Comparison of ENCODE assay signal across 8 cellular contexts in the genomic region with DNA sequence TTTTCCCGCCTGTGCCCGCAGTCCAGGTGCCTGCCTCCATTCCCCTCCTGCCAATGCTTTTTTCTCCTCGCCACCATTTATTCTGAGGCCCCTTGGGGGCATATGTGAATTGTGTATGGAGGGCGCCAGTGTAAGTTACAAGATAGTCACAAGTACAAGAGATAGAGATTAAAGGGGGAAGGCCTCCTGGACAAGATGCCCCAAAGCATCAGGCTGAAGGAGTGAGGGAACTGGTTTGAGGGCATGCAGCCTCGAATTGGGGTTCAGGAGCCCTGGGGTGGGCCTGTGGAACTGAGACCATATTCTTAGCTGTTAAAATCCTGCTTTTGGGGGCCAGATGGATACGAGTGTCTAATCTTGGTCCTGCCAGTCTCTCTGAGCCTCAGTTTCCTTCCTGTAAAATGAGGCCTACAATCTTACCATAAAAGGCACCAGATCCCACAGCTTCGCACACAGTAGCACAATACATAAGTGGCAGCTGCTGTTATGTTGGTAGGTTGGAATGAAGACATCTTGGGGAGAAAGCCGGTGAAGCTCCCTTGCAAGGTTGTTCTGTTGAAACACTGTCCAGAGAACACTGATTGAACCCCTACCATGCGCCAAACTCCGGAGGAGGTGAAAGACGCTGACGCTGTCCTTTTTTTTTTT. TPM values are rescaled to one million over a fixed set of nuclear protein-coding genes. Genes with fewer than 3 reads are reported as not detected.
DNase-seq lines count a peak whose midpoint lies in the region; ATAC-seq, FAIRE-seq and TF ChIP-seq lines count a peak whose summit lies in the region.

No MANE protein-coding gene starts in this region.

- H3K9ac ChIP-seq in mucosa of stomach (ENCODE audit: low read length), result peak overlapping the region; percentile 58

- H3K36me3 ChIP-seq in left ventricle myocardium inferior, result peaks cover 12% of the 10 kb centered on the region
- peaks cover 11% of the 10 kb centered on the region for H3K36me3 ChIP-seq in right atrium auricular region
- H3K36me3 ChIP-seq in mucosa of stomach (ENCODE audit: control insufficient read depth, insufficient read depth, low read length), result peaks cover 8% of the 10 kb centered on the region

- no peaks in the 10 kb centered on the region for H3K27me3 Mint-ChIP-seq in activated CD8-positive, alpha-beta T cell treated with anti-CD3 and anti-CD28 coated beads, Interleukin-2, amount 10 ng/mL, durations not matched to agents 7 days and 5 days (ENCODE audit: low read depth)

- H3K9me3 ChIP-seq in left ventricle myocardium inferior (replicated peaks) (no peaks in the 10 kb centered on the region), right atrium auricular region (no peaks in the 10 kb centered on the region), mucosa of stomach (ENCODE audit: control insufficient read depth, low read length) (no peaks in the 10 kb centered on the region)

- POLR2A ChIA-PET in activated CD8-positive, alpha-beta T cell treated with anti-CD3 and anti-CD28 coated beads, Interleukin-2, amount 10 ng/mL, durations not matched to agents 7 days and 5 days (lab: Charles Lee), result interaction anchor here (3.0 kb wide), 1 partner anchor 125 kb away, joined by 13 read pairs; a partner anchor contains a TSS

- H3K4me1 Mint-ChIP-seq in activated CD8-positive, alpha-beta T cell treated with anti-CD3 and anti-CD28 coated beads, Interleukin-2, amount 10 ng/mL, durations not matched to agents 7 days and 5 days (ENCODE audit: low read depth), result peaks cover 25% of the 10 kb centered on the region

- H3K27me3 ChIP-seq in left ventricle myocardium inferior (ENCODE audit: low read depth) (no peaks in the 10 kb centered on the region), right atrium auricular region (no peaks in the 10 kb centered on the region), mucosa of stomach (ENCODE audit: control insufficient read depth, insufficient read depth, low read length) (no peaks in the 10 kb centered on the region)

- no peak for ATAC-seq in activated CD8-positive, alpha-beta T cell treated with anti-CD3 and anti-CD28 coated beads, Interleukin-2, amount 10 ng/mL, durations not matched to agents 7 days and 5 days
- ATAC-seq in GM21423 (IDR thresholded peaks at IDR 0.05; ENCODE audit: unreplicated experiment), result no peak

- H3K4me3 ChIP-seq in left ventricle myocardium inferior, result peak overlapping the region; percentile 91
- peak overlapping the region in 1 of 2 donors; percentile 84 for H3K4me3 ChIP-seq in right atrium auricular region
- no peak overlapping the region for H3K4me3 ChIP-seq in mucosa of stomach (ENCODE audit: low read length)

- peak overlapping the region; percentile 63 for H3K4me3 Mint-ChIP-seq in activated CD8-positive, alpha-beta T cell treated with anti-CD3 and anti-CD28 coated beads, Interleukin-2, amount 10 ng/mL, durations not matched to agents 7 days and 5 days

- H3K36me3 Mint-ChIP-seq in activated CD8-positive, alpha-beta T cell treated with anti-CD3 and anti-CD28 coated beads, Interleukin-2, amount 10 ng/mL, durations not matched to agents 7 days and 5 days (ENCODE audit: low read depth), result peaks cover 26% of the 10 kb centered on the region

- CTCF ChIA-PET in activated CD8-positive, alpha-beta T cell treated with anti-CD3 and anti-CD28 coated beads, Interleukin-2, amount 10 ng/mL, durations not matched to agents 7 days and 5 days (lab: Charles Lee), result interaction anchor here (0.7 to 12.8 kb wide), 29 partner anchors 9 to 1350 kb away, joined by 3 to 279 read pairs (median 4); a partner anchor contains a TSS

- H3K27ac Mint-ChIP-seq in activated CD8-positive, alpha-beta T cell treated with anti-CD3 and anti-CD28 coated beads, Interleukin-2, amount 10 ng/mL, durations not matched to agents 7 days and 5 days, result peak overlapping the region; percentile 91

- TF ChIP-seq CTCF in left ventricle myocardium inferior (IDR thresholded peaks at IDR 0.05; ENCODE audit: borderline replicate concordance) (no peak), right atrium auricular region (IDR thresholded peaks at IDR 0.05) (no peak)

- H3K9me3 Mint-ChIP-seq in activated CD8-positive, alpha-beta T cell treated with anti-CD3 and anti-CD28 coated beads, Interleukin-2, amount 10 ng/mL, durations not matched to agents 7 days and 5 days (ENCODE audit: insufficient read depth), result no peaks in the 10 kb centered on the region

- DNase-seq in left ventricle myocardium inferior (no peak), right atrium auricular region (ENCODE audit: low spot score) (no peak), urothelium cell line (ENCODE audit: low spot score) (peak; percentile 25), HuH-7 (ENCODE audit: low spot score) (no peak)
- no peak for DNase-seq in activated CD8-positive, alpha-beta T cell treated with anti-CD3 and anti-CD28 coated beads, Interleukin-2, amount 10 ng/mL, durations not matched to agents 7 days and 5 days
- no peak for DNase-seq in stimulated activated CD8-positive, alpha-beta memory T cell treated with anti-CD3 and anti-CD28 coated beads, Interleukin-4, amount 100 ng/mL, for 48 hours

- FAIRE-seq in urothelium cell line (lab: Jason Lieb, UNC), result no peak

- H3K27ac ChIP-seq in left ventricle myocardium inferior (replicated peaks) (peak overlapping the region; percentile 94), right atrium auricular region (peak overlapping the region in 1 of 2 donors; percentile 87)

- H3K4me1 ChIP-seq in left ventricle myocardium inferior (peaks cover 20% of the 10 kb centered on the region), right atrium auricular region (peaks cover 0 to 22% of the 10 kb centered on the region in 2 donors), mucosa of stomach (ENCODE audit: control insufficient read depth, insufficient read depth, low read length) (peaks cover 13% of the 10 kb centered on the region)

- intact Hi-C loops in left ventricle myocardium inferior (cut with micrococcal nuclease), result loop anchor here (10.0 kb wide), 1 partner anchor 972 kb away; no protein-coding TSS in a partner anchor

RNA-seq across cellular contexts. Expression of a gene that starts 0.5 kb away (rescaled TPM):
- total RNA-seq in left ventricle myocardium inferior (29.0 TPM), right atrium auricular region (10 to 100 TPM; 44.1 to 52.4 TPM)
- total RNA-seq in activated CD8-positive, alpha-beta T cell treated with anti-CD3 and anti-CD28 coated beads, Interleukin-2, amount 10 ng/mL, durations not matched to agents 7 days and 5 days, result 10 to 100 TPM; 58.6 to 62.5 TPM

RNA-seq across cellular contexts. Expression of a gene that starts 25.7 kb away (rescaled TPM):
- total RNA-seq in left ventricle myocardium inferior, result 442 TPM
- 100 to 1,000 TPM; 278 to 454 TPM for total RNA-seq in right atrium auricular region
- 100 to 1,000 TPM; 152 to 159 TPM for total RNA-seq in activated CD8-positive, alpha-beta T cell treated with anti-CD3 and anti-CD28 coated beads, Interleukin-2, amount 10 ng/mL, durations not matched to agents 7 days and 5 days
